ENCODE assay signal across 1 cellular context in the genomic region with DNA sequence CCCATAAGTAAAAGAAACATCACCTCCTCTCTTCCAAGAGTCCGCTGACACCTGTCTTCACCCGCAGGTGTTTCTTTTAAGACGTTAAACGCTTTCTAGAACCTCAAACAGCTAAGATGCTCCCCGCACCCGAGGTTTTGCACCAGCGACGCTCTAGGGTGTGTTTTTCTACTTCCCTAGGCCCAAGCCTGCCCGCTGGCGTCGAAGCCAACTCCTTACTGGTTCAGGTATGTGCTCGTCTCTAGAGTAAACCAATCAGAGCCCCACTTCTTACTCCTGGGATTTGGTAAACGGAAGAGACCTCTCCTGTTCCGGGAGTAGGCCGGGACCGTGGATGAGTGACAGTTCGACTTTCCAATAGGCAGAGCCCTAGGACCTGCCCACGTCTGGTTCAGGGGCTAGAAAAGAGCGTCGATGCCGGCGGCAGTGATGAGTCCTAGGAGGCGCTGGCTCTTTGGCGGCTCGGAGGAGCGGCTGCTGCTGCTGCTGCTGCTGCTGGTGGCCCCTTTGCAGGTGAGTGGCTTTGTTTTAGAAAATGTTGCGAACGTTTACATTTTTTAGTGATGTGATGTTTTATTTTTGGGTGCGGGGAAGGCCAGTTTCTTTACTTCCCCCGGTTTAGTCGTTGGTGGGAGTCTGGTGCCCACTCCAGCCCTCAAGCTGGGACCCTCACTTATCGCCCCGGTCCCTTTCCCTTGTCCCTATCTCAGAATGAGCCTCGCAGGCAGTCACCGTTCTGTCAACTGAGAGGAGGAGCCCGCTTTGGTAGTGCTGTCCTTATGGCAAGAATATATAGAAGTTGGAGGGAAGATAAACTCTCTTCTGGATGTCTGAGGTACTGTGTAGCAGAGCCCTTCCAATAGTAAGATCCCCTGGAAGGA.
TF ChIP-seq lines count a peak whose summit lies in the region.

TSS of gene BPGM (plus strand) at position 429 of the 881 bp plus-strand sequence. CDS start 14,655 bp downstream, outside the sequence.

TF ChIP-seq in K562, 482 proteins besides CTCF, POLR2A, EP300 and RAD21 (continued from another document and continues in another):
- TF ChIP-seq ARID4B (CRISPR knock-in tag; IDR thresholded peaks at IDR 0.05), result no peak
- TF ChIP-seq SP2 (IDR thresholded peaks at IDR 0.05; ENCODE audit: extremely low read depth, low read depth, low read length, poor library complexity, severe bottlenecking), result peak; percentile 84
- TF ChIP-seq SMARCA5 (IDR thresholded peaks at IDR 0.05), result peak; percentile 68; the same call in 1 of the 2 replicates
- TF ChIP-seq ZNF785 (CRISPR knock-in tag; IDR thresholded peaks at IDR 0.05), result no peak
- TF ChIP-seq ADNP (tag; IDR thresholded peaks at IDR 0.05), result no peak
- TF ChIP-seq SMAD4 (CRISPR knock-in tag; conservative IDR thresholded peaks at IDR 0.05), result peak; percentile 81
- TF ChIP-seq ELF1 (tag; IDR thresholded peaks at IDR 0.05), result peak; percentile 94
- no peak for TF ChIP-seq ZNF124 (CRISPR knock-in tag; IDR thresholded peaks at IDR 0.05)
- TF ChIP-seq ELF2 (CRISPR knock-in tag; IDR thresholded peaks at IDR 0.05), result peak; percentile 57; the same call in 1 of the 2 replicates
- TF ChIP-seq PTRF (tag; IDR thresholded peaks at IDR 0.05), result no peak
- TF ChIP-seq ZNF274 (IDR thresholded peaks at IDR 0.05; ENCODE audit: borderline replicate concordance, low read depth, low read length), result no peak
- TF ChIP-seq MAFF (IDR thresholded peaks at IDR 0.05; ENCODE audit: low read length), result no peak
- TF ChIP-seq RNF2 (IDR thresholded peaks at IDR 0.05), result no peak
- peak in 1 of 2 experiments; percentile 56; a peak in 1 of 4 replicates for TF ChIP-seq RCOR1 (IDR thresholded peaks at IDR 0.05; ENCODE audit: borderline replicate concordance in 1 of 2, low read depth in 2 of 2, low read length in 2 of 2)
- peak; percentile 72; the same call in 1 of the 2 replicates for TF ChIP-seq ZC3H11A (IDR thresholded peaks at IDR 0.05; ENCODE audit: low read depth, low read length)
- TF ChIP-seq CUX1 (CRISPR knock-in tag; IDR thresholded peaks at IDR 0.05), result peak; percentile 55; the same call in 1 of the 2 replicates
- TF ChIP-seq ZNF224 (CRISPR knock-in tag; IDR thresholded peaks at IDR 0.05), result no peak; the same call in 1 of the 2 replicates
- peak; percentile 8; the same call in 1 of the 2 replicates for TF ChIP-seq STAT5A (IDR thresholded peaks at IDR 0.05; ENCODE audit: borderline replicate concordance, low read length)
- no peak for TF ChIP-seq TSHZ1 (CRISPR knock-in tag; IDR thresholded peaks at IDR 0.05)
- peak; percentile 94 for TF ChIP-seq CGGBP1 (CRISPR knock-in tag; IDR thresholded peaks at IDR 0.05)
- no peak for TF ChIP-seq ZNF347 (CRISPR knock-in tag; IDR thresholded peaks at IDR 0.05; ENCODE audit: low read depth)
- TF ChIP-seq ZNF766 (CRISPR knock-in tag; conservative IDR thresholded peaks at IDR 0.05), result peak; percentile 83; the same call in 1 of the 2 replicates
- TF ChIP-seq ZEB2 (IDR thresholded peaks at IDR 0.05), result no peak
- no peak for TF ChIP-seq ZNF143 (CRISPR knock-in tag; IDR thresholded peaks at IDR 0.05)
- no peak for TF ChIP-seq GTF2B (IDR thresholded peaks at IDR 0.05; ENCODE audit: extremely low read depth, insufficient read length)
- TF ChIP-seq CREB3 (tag; conservative IDR thresholded peaks at IDR 0.05; ENCODE audit: low read depth), result no peak
- TF ChIP-seq RNF219 (CRISPR knock-in tag; IDR thresholded peaks at IDR 0.05), result no peak
- TF ChIP-seq, protein P1, sequence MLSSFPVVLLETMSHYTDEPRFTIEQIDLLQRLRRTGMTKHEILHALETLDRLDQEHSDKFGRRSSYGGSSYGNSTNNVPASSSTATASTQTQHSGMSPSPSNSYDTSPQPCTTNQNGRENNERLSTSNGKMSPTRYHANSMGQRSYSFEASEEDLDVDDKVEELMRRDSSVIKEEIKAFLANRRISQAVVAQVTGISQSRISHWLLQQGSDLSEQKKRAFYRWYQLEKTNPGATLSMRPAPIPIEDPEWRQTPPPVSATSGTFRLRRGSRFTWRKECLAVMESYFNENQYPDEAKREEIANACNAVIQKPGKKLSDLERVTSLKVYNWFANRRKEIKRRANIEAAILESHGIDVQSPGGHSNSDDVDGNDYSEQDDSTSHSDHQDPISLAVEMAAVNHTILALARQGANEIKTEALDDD (IDR thresholded peaks at IDR 0.05), result peak; percentile 26; the same call in 1 of the 2 replicates
- TF ChIP-seq CBX2 (IDR thresholded peaks at IDR 0.05; ENCODE audit: insufficient read depth, low read length, poor library complexity, severe bottlenecking), result no peak
- no peak for TF ChIP-seq ZNF140 (CRISPR knock-in tag; IDR thresholded peaks at IDR 0.05)
- no peak for TF ChIP-seq ZBTB34 (CRISPR knock-in tag; IDR thresholded peaks at IDR 0.05)
- no peak for TF ChIP-seq NR3C1 (CRISPR knock-in tag; IDR thresholded peaks at IDR 0.05)
- TF ChIP-seq NFE2 (IDR thresholded peaks at IDR 0.05; ENCODE audit: low read depth), result no peak
- TF ChIP-seq PCBP2 (IDR thresholded peaks at IDR 0.05; ENCODE audit: low read depth, low read length, poor library complexity, severe bottlenecking), result no peak
- TF ChIP-seq SMAD3 (CRISPR knock-in tag; conservative IDR thresholded peaks at IDR 0.05), result no peak
